25 cellular contexts compared by ENCODE assay signal in genomic region chr3:124776856-124777255, GRCh38.
"Had no signal": no experiment of that assay in that cellular context is flagged by ENCODE, and none has a peak within 500 bp of the region (broad histone marks: within the 10 kb centered on the region; RNA-seq: fewer than 3 reads in every experiment).

No MANE protein-coding gene starts in this region.

- H3K36me3 ChIP-seq: breast epithelium, WERI-Rb-1 had no signal

- H3K27ac Mint-ChIP-seq: activated CD4-positive, alpha-beta memory T cell treated with anti-CD3 and anti-CD28 coated beads, Interleukin-2, amount 10 ng/mL, durations not matched to agents 7 days and 5 days; activated CD4-positive, alpha-beta T cell treated with anti-CD3 and anti-CD28 coated beads for 36 hours; activated naive CD4-positive, alpha-beta T cell treated with anti-CD3 and anti-CD28 coated beads, Interleukin-2, amount 10 ng/mL, durations not matched to agents 7 days and 5 days; activated naive CD8-positive, alpha-beta T cell treated with anti-CD3 and anti-CD28 coated beads for 36 hours; activated T-cell treated with anti-CD3 and anti-CD28 coated beads, Interleukin-2, amount 50 U/mL, for 72 hours; activated T-helper 2 cell treated with anti-CD3 and anti-CD28 coated beads, Interferon-gamma antibody, Interleukin-2, Interleukin-4, amounts not matched to agents 10 μg/mL and 5 μg/mL and 100 μg/mL, durations not matched to agents 14 hours and 24 hours and 36 hours; T-cell had no signal

- H3K4me3 ChIP-seq: breast epithelium had no signal

- DNase-seq: activated CD4-positive, alpha-beta memory T cell treated with anti-CD3 and anti-CD28 coated beads, Interleukin-2, amount 10 ng/mL, durations not matched to agents 7 days and 5 days; activated CD4-positive, alpha-beta T cell treated with anti-CD3 and anti-CD28 coated beads for 36 hours; activated CD4-positive, alpha-beta T cell treated with anti-CD3 and anti-CD28 coated beads, Interleukin-2, amount 50 U/mL, for 1 hour; activated CD8-positive, alpha-beta memory T cell treated with anti-CD3 and anti-CD28 coated beads, Interleukin-2, amount 50 U/mL, for 4 hours; activated gamma-delta T cell treated with Interleukin-2 at 50 U/mL for 16 hours; activated naive CD4-positive, alpha-beta T cell treated with anti-CD3 and anti-CD28 coated beads, Interleukin-2, amount 10 ng/mL, durations not matched to agents 7 days and 5 days; activated naive CD8-positive, alpha-beta T cell treated with anti-CD3 and anti-CD28 coated beads for 36 hours; activated T-cell treated with anti-CD3 and anti-CD28 coated beads, Interleukin-2, amount 50 U/mL, for 72 hours; caudate nucleus; MM.1S; NCI-H1105 treated with DMSO at 0.1 percent for 48 hours; NCI-H146; NCI-H187 treated with DMSO at 0.1 percent for 48 hours; NCI-H2081 treated with DMSO at 0.1 percent for 48 hours; NCI-H2227 treated with DMSO at 0.1 percent for 48 hours; NCI-H446 treated with DMSO at 0.1 percent for 48 hours; NCI-H524 treated with DMSO at 0.1 percent for 48 hours; NCI-H82; SIG-M5; T-cell; T-helper 2 cell; T1000; WERI-Rb-1 had no signal

- H3K9me3 ChIP-seq: breast epithelium had no signal

- H3K9me3 Mint-ChIP-seq: activated CD4-positive, alpha-beta memory T cell treated with anti-CD3 and anti-CD28 coated beads, Interleukin-2, amount 10 ng/mL, durations not matched to agents 7 days and 5 days; activated naive CD4-positive, alpha-beta T cell treated with anti-CD3 and anti-CD28 coated beads, Interleukin-2, amount 10 ng/mL, durations not matched to agents 7 days and 5 days; activated naive CD8-positive, alpha-beta T cell treated with anti-CD3 and anti-CD28 coated beads for 36 hours; activated T-cell treated with anti-CD3 and anti-CD28 coated beads, Interleukin-2, amount 50 U/mL, for 72 hours; activated T-helper 2 cell treated with anti-CD3 and anti-CD28 coated beads, Interferon-gamma antibody, Interleukin-2, Interleukin-4, amounts not matched to agents 10 μg/mL and 5 μg/mL and 100 μg/mL, durations not matched to agents 14 hours and 24 hours and 36 hours; T-cell had no signal

- H3K36me3 Mint-ChIP-seq: activated naive CD4-positive, alpha-beta T cell treated with anti-CD3 and anti-CD28 coated beads, Interleukin-2, amount 10 ng/mL, durations not matched to agents 7 days and 5 days; activated naive CD8-positive, alpha-beta T cell treated with anti-CD3 and anti-CD28 coated beads for 36 hours; T-cell had no signal

- H3K27me3 ChIP-seq: breast epithelium had no signal

- H3K27ac ChIP-seq: WERI-Rb-1 had no signal

- H3K4me3 Mint-ChIP-seq: activated CD4-positive, alpha-beta memory T cell treated with anti-CD3 and anti-CD28 coated beads, Interleukin-2, amount 10 ng/mL, durations not matched to agents 7 days and 5 days; activated CD4-positive, alpha-beta T cell treated with anti-CD3 and anti-CD28 coated beads for 36 hours; activated naive CD4-positive, alpha-beta T cell treated with anti-CD3 and anti-CD28 coated beads, Interleukin-2, amount 10 ng/mL, durations not matched to agents 7 days and 5 days; activated naive CD8-positive, alpha-beta T cell treated with anti-CD3 and anti-CD28 coated beads for 36 hours; activated T-cell treated with anti-CD3 and anti-CD28 coated beads, Interleukin-2, amount 50 U/mL, for 72 hours; T-cell had no signal

- ATAC-seq: activated CD4-positive, alpha-beta T cell treated with anti-CD3 and anti-CD28 coated beads for 36 hours; activated T-cell treated with anti-CD3 and anti-CD28 coated beads, Interleukin-2, amount 50 U/mL, for 72 hours; T-cell had no signal
